In the genomic region with DNA sequence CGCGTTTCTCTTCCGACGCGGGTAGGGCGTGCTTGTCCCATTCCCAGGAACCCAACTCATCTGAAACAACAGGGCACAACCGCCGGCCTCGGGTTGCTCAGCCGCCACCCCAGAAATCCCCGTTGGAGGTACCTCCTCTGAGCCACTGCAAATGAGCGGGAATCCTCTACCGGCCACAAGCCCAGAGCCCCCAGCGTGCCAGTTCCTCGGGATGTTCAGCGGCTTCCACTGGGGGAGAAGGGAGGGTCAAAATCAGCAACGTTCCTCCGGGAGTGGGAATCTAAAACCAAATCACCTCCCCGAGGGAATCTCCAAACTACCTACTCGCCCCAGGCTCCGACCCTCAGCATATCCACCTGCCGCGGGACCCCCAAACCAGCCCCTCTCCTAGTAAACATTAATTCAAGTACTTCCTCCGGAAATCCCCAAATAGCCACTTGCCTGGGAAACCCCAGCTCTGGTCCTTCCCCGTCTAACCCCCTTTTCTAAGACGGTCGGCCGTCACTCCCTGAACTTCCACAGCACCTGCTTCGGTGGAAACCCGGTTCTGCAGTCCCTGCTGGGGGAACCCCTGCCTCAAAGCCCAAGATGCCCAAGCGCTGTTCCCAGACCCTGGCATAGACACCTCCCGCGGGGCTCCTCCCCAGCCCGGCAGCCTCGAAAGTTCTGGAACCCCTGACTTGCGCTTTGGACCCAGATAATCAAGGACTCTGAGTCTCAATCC, we compare ENCODE assay signal across 8 cellular contexts. TPM values are rescaled to one million over a fixed set of nuclear protein-coding genes. Genes with fewer than 3 reads are reported as not detected.
DNase-seq lines count a peak whose midpoint lies in the region; ATAC-seq and TF ChIP-seq lines count a peak whose summit lies in the region.

No MANE protein-coding gene starts in this region.

- no peak for TF ChIP-seq CTCF in AG04450 (IDR thresholded peaks at IDR 0.05; ENCODE audit: low read depth, low read length)

- H3K9me3 ChIP-seq in AG04450 (ENCODE audit: control insufficient read depth, insufficient read depth, low read length) (no peaks in the 10 kb centered on the region; the same call in 1 of the 2 replicates), adipocyte (ENCODE audit: control insufficient read depth, low read length) (no peaks in the 10 kb centered on the region), mesodermal cell (ENCODE audit: control insufficient read depth, low read length) (no peaks in the 10 kb centered on the region)

- POLR2A ChIA-PET in AG04450 (lab: Yijun Ruan, JAX) = interaction anchor here (0.6 to 1.9 kb wide), 3 partner anchors 119 to 179 kb away, joined by 3 to 20 read pairs (median 4); no protein-coding TSS in a partner anchor

- H3K4me1 ChIP-seq in adipocyte (ENCODE audit: control insufficient read depth, insufficient read depth, low read length) (peaks cover 22% of the 10 kb centered on the region), mesodermal cell (ENCODE audit: control insufficient read depth, insufficient read depth, low read length, poor library complexity, severe bottlenecking) (peaks cover 4% of the 10 kb centered on the region)

- H3K4me3 Mint-ChIP-seq in effector memory CD8-positive, alpha-beta T cell = peak overlapping the region in 1 of 2 donors; percentile 56

- 18 to 21% methylated on average over 28 to 29 of the region's 36 CpGs for WGBS in mesodermal cell (ENCODE audit: insufficient coverage in 2 of 2), 2 experiments

- no peaks in the 10 kb centered on the region for H3K36me3 Mint-ChIP-seq in effector memory CD8-positive, alpha-beta T cell (ENCODE audit: insufficient read depth)

- H3K27me3 Mint-ChIP-seq in effector memory CD8-positive, alpha-beta T cell = peaks cover 23 to 35% of the 10 kb centered on the region in 2 donors

- H3K4me3 ChIP-seq in AG04450 (ENCODE audit: low read depth, low read length) = peak overlapping the region; percentile 66
- peak overlapping the region; percentile 81 for H3K4me3 ChIP-seq in adipocyte (ENCODE audit: low read length)
- peak overlapping the region; percentile 18 for H3K4me3 ChIP-seq in mesodermal cell (ENCODE audit: extremely low read depth, insufficient read depth, low read length, poor library complexity, severe bottlenecking)

- H3K9me3 Mint-ChIP-seq in effector memory CD8-positive, alpha-beta T cell = no peaks in the 10 kb centered on the region

- H3K27me3 ChIP-seq in AG04450 (ENCODE audit: control insufficient read depth, insufficient read depth, low read length) (no peaks in the 10 kb centered on the region), adipocyte (replicated peaks; ENCODE audit: control insufficient read depth, insufficient read depth, low read length) (peaks cover 4% of the 10 kb centered on the region)

- H3K36me3 ChIP-seq in adipocyte (ENCODE audit: control insufficient read depth, insufficient read depth, low read length, severe bottlenecking) = no peaks in the 10 kb centered on the region
- H3K36me3 ChIP-seq in mesodermal cell (ENCODE audit: control insufficient read depth, insufficient read depth, low read length) = no peaks in the 10 kb centered on the region

- ATAC-seq in GM18873 (IDR thresholded peaks at IDR 0.05; ENCODE audit: low FRiP score, unreplicated experiment) (peak; percentile 25), HG03039 (IDR thresholded peaks at IDR 0.05; ENCODE audit: unreplicated experiment) (peak; percentile 28)
- no peak for ATAC-seq in effector memory CD8-positive, alpha-beta T cell (replicated peaks)

- CTCF ChIA-PET in AG04450 (lab: Charles Lee) = interaction anchor here (0.5 to 3.6 kb wide), 45 partner anchors 9 to 534 kb away, joined by 3 to 78 read pairs (median 11); a partner anchor contains a TSS

- DNase-seq in AG04450 (ENCODE audit: low read depth, low spot score) (no peak), adipocyte (ENCODE audit: low read depth) (peak; percentile 38), NOMO-1 treated with DMSO at 0.1 percent for 48 hours (lab: John Stamatoyannopoulos, UW; ENCODE audit: unreplicated experiment) (no peak)
- DNase-seq in stimulated activated CD8-positive, alpha-beta memory T cell treated with anti-CD3 and anti-CD28 coated beads, Interleukin-4, amount 100 ng/mL, for 48 hours = no peak
- DNase-seq in effector memory CD8-positive, alpha-beta T cell = no peak

- peak overlapping the region; percentile 72 for H3K9ac ChIP-seq in adipocyte (ENCODE audit: low read length)

- H3K27ac ChIP-seq in AG04450 (ENCODE audit: low read depth, low read length) (peak overlapping the region; percentile 57), mesodermal cell (ENCODE audit: low read depth, low read length, severe bottlenecking) (no peak overlapping the region)

- peaks cover 9 to 11% of the 10 kb centered on the region in 2 donors for H3K4me1 Mint-ChIP-seq in effector memory CD8-positive, alpha-beta T cell (ENCODE audit: low read depth in 2 of 2)

- no peak overlapping the region for H3K27ac Mint-ChIP-seq in effector memory CD8-positive, alpha-beta T cell

RNA-seq across cellular contexts. Expression of a gene that starts 0.9 kb away (rescaled TPM):
- polyA plus RNA-seq in AG04450 (2011; rRNA removed) = 57.2 and 58.7 TPM in 2 replicates
- 48.8 and 56.0 TPM in 2 replicates for polyA minus RNA-seq in AG04450 (2011; rRNA and poly(A)+ RNA removed)
- polyA plus RNA-seq in mesodermal cell (2013, experiment 1 of 2) = 1.5 TPM
- 1.4 TPM for polyA plus RNA-seq in mesodermal cell (2013, experiment 2 of 2)

RNA-seq across cellular contexts. Expression of a gene that starts 34.9 kb away (rescaled TPM):
- not detected in 2 replicates for polyA plus RNA-seq in AG04450 (2011; rRNA removed)
- 0.56 TPM in 1 of 2 replicates, not detected in the other for polyA minus RNA-seq in AG04450 (2011; rRNA and poly(A)+ RNA removed)
- not detected for polyA plus RNA-seq in mesodermal cell (2013, experiment 1 of 2)
- not detected for polyA plus RNA-seq in mesodermal cell (2013, experiment 2 of 2)

Comparison
In these comparisons a context has a peak if more than half of its experiments do, and no peak if none do; other contexts are left out.
1. H3K4me3 ChIP-seq: peak in every context shown above with its lines; median percentile 81 in adipocyte; 66 in AG04450; 18 in mesodermal cell.